Comparison of ENCODE assay signal across 8 cellular contexts in genomic region chr11:66593650-66594049, GRCh38. TPM values are rescaled to one million over a fixed set of nuclear protein-coding genes. Genes with fewer than 3 reads are reported as not detected.
DNase-seq lines count a peak whose midpoint lies in the region; ATAC-seq and TF ChIP-seq lines count a peak whose summit lies in the region.

No MANE protein-coding gene starts in this region.

- TF ChIP-seq CTCF in AG10803 (conservative IDR thresholded peaks at IDR 0.05; ENCODE audit: low read length) = no peak
- no peak for TF ChIP-seq CTCF in natural killer cell (IDR thresholded peaks at IDR 0.05)
- TF ChIP-seq CTCF in WERI-Rb-1 (IDR thresholded peaks at IDR 0.05; ENCODE audit: low read depth, low read length) = no peak

- no peaks in the 10 kb centered on the region for H3K9me3 Mint-ChIP-seq in dendritic cell treated with granulocyte-macrophage colony-stimulating factor and Interleukin-4, amounts not matched to agents 40 ng/mL and 50 ng/mL, for 4 days
- no peaks in the 10 kb centered on the region for H3K9me3 Mint-ChIP-seq in natural killer cell

- no peaks in the 10 kb centered on the region for H3K27me3 ChIP-seq in WERI-Rb-1 (ENCODE audit: insufficient read depth, low read depth, severe bottlenecking)

- H3K36me3 ChIP-seq in WERI-Rb-1 = no peaks in the 10 kb centered on the region

- no peak for ATAC-seq in natural killer cell

- H3K4me1 Mint-ChIP-seq in dendritic cell treated with granulocyte-macrophage colony-stimulating factor and Interleukin-4, amounts not matched to agents 40 ng/mL and 50 ng/mL, for 4 days (ENCODE audit: low read depth) = peaks cover 32% of the 10 kb centered on the region
- peaks cover 31 to 33% of the 10 kb centered on the region in 2 donors for H3K4me1 Mint-ChIP-seq in natural killer cell

- H3K4me3 Mint-ChIP-seq in dendritic cell treated with granulocyte-macrophage colony-stimulating factor and Interleukin-4, amounts not matched to agents 40 ng/mL and 50 ng/mL, for 4 days = peak overlapping the region; percentile 98
- peak overlapping the region; percentile 100 for H3K4me3 Mint-ChIP-seq in natural killer cell

- H3K27ac Mint-ChIP-seq in dendritic cell treated with granulocyte-macrophage colony-stimulating factor and Interleukin-4, amounts not matched to agents 40 ng/mL and 50 ng/mL, for 4 days = peak overlapping the region; percentile 91
- peak overlapping the region; percentile 98 to 100 for H3K27ac Mint-ChIP-seq in natural killer cell

- peaks cover 34% of the 10 kb centered on the region for H3K9me3 ChIP-seq in WERI-Rb-1 (ENCODE audit: severe bottlenecking)

- peak overlapping the region; percentile 90 for H3K4me3 ChIP-seq in AG10803 (ENCODE audit: low read length)
- H3K4me3 ChIP-seq in Jurkat, Clone E6-1 (ENCODE audit: low read length) = peak overlapping the region; percentile 89
- no peak overlapping the region for H3K4me3 ChIP-seq in WERI-Rb-1 (ENCODE audit: low read depth, low read length)

- peaks cover 15% of the 10 kb centered on the region for H3K36me3 Mint-ChIP-seq in dendritic cell treated with granulocyte-macrophage colony-stimulating factor and Interleukin-4, amounts not matched to agents 40 ng/mL and 50 ng/mL, for 4 days (ENCODE audit: low read depth)
- no peaks in the 10 kb centered on the region for H3K36me3 Mint-ChIP-seq in natural killer cell

- DNase-seq in AG10803 (ENCODE audit: low read depth) (no peak), natural killer cell (no peak), NCI-H226 (no peak), WERI-Rb-1 (no peak), cerebellum (ENCODE audit: low spot score) (no peak), DMS 273 treated with DMSO at 0.1 percent for 48 hours (lab: John Stamatoyannopoulos, UW) (no peak)
- DNase-seq in Jurkat, Clone E6-1 (ENCODE audit: low read depth, low spot score) = no peak

- H3K27me3 Mint-ChIP-seq in dendritic cell treated with granulocyte-macrophage colony-stimulating factor and Interleukin-4, amounts not matched to agents 40 ng/mL and 50 ng/mL, for 4 days = peaks cover 3% of the 10 kb centered on the region
- no peaks in the 10 kb centered on the region for H3K27me3 Mint-ChIP-seq in natural killer cell (ENCODE audit: low read depth in 2 of 2)

- intact Hi-C loops in dendritic cell treated with granulocyte-macrophage colony-stimulating factor and Interleukin-4, amounts not matched to agents 40 ng/mL and 50 ng/mL, for 4 days (cut with micrococcal nuclease) = loop anchor here (1.0 to 2.0 kb wide), 3 partner anchors 23 to 85 kb away; partner anchors contain the start of genes RBM14 and RBM4
- intact Hi-C loops in natural killer cell (cut with micrococcal nuclease) = loop anchor here (1.0 kb wide), 3 partner anchors 23 to 85 kb away; partner anchors contain the start of genes RBM14 and RBM4

- H3K27ac ChIP-seq in WERI-Rb-1 = no peak overlapping the region

RNA-seq across cellular contexts. Expression of gene CCS, which starts 0.7 kb away (rescaled TPM):
- 30.8 TPM for polyA plus RNA-seq in Jurkat, Clone E6-1 (2012; ENCODE audit: insufficient read depth, insufficient read length)
- 10 to 100 TPM; 27.1 to 35.6 (median 32.4) TPM for total RNA-seq in natural killer cell
- total RNA-seq in cerebellum = 28.1 TPM

RNA-seq across cellular contexts. Expression of gene CCDC87, which starts 0.8 kb away (rescaled TPM):
- 0.69 TPM for polyA plus RNA-seq in Jurkat, Clone E6-1 (2012; ENCODE audit: insufficient read depth, insufficient read length)
- total RNA-seq in natural killer cell = under 1 TPM; 0.40 to 0.68 (median 0.49) TPM
- 0.82 TPM for total RNA-seq in cerebellum

RNA-seq across cellular contexts. Expression of gene RBM14, which starts 22.8 kb away (rescaled TPM):
- polyA plus RNA-seq in Jurkat, Clone E6-1 (2012; ENCODE audit: insufficient read depth, insufficient read length) = 83.2 TPM
- total RNA-seq in natural killer cell (100 to 1,000 TPM; 289 to 325 (median 307) TPM), cerebellum (68.1 TPM)

RNA-seq across cellular contexts. Expression of gene CTSF, which starts 25.2 kb away (rescaled TPM):
- 18.7 TPM for polyA plus RNA-seq in Jurkat, Clone E6-1 (2012; ENCODE audit: insufficient read depth, insufficient read length)
- 10 to 100 TPM; 17.1 to 27.0 (median 24.8) TPM for total RNA-seq in natural killer cell
- 25.3 TPM for total RNA-seq in cerebellum

RNA-seq across cellular contexts. Expression of gene RBM4, which starts 44.9 kb away (rescaled TPM):
- polyA plus RNA-seq in Jurkat, Clone E6-1 (2012; ENCODE audit: insufficient read depth, insufficient read length) = 213 TPM
- 100 to 1,000 TPM; 219 to 241 (median 224) TPM for total RNA-seq in natural killer cell
- total RNA-seq in cerebellum = 113 TPM
